8 cellular contexts compared by ENCODE assay signal in the genomic region with DNA sequence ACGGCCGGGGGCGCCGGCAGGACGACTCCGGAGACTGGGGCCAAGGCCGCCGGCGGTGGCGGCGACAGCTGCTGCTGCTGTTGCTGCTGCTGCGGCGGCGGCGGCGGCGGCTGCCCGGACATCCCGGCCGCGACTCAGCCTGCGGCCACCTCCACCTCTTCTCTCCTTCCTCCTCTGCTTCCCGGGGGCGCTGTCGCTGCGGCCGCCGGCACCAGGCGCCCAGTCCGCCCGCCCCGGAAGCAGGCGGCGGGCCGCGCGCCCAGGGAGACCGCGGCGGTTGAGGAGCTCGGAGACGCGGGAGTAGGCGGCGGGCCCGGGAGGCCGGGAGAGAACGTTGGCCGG. TPM values are rescaled to one million over a fixed set of nuclear protein-coding genes. Genes with fewer than 3 reads are reported as not detected.
DNase-seq lines count a peak whose midpoint lies in the region; ATAC-seq, FAIRE-seq and TF ChIP-seq lines count a peak whose summit lies in the region.

No MANE protein-coding gene starts in this region.

- no peak for FAIRE-seq in GM12878 (lab: Jason Lieb, UNC)

- no peak overlapping the region for H3K4me2 ChIP-seq in GM12878 (ENCODE audit: control insufficient read depth, insufficient read depth)

- H3K4me3 ChIP-seq in NT2/D1 (ENCODE audit: insufficient read length, low read depth) (peak overlapping the region; percentile 54), GM12878 (peak overlapping the region; percentile 42; the same call in 1 of the 2 replicates), lower leg skin (ENCODE audit: low read depth, poor library complexity, severe bottlenecking) (peak overlapping the region; percentile 72), upper lobe of right lung (peak overlapping the region; percentile 67)

- intact Hi-C loops in GM12878 (cut with micrococcal nuclease; ENCODE audit: unreplicated experiment) (loop anchor here (5.0 kb wide), 1 partner anchor 94 kb away; a partner anchor contains a TSS), lower leg skin (cut with DNase I; ENCODE audit: low total_unique reads) (no loop called here), upper lobe of right lung (cut with DNase I) (no loop called here)

- TF ChIP-seq RAD21 in GM12878 (IDR thresholded peaks at IDR 0.05; ENCODE audit: insufficient read depth, low read depth, low read length): 0 out of 2 replicates have a peak, but pooled peaks have one; percentile 21

- H3K4me1 ChIP-seq in NT2/D1 (ENCODE audit: insufficient read depth, insufficient read length) (no peaks in the 10 kb centered on the region), GM12878 (ENCODE audit: control insufficient read depth, insufficient read depth, low read length) (no peaks in the 10 kb centered on the region), upper lobe of right lung (peaks cover 24% of the 10 kb centered on the region)

- POLR2A ChIA-PET in GM12878 (lab: Charles Lee): interaction anchor here (0.6 to 1.3 kb wide), 4 partner anchors 10 to 1379 kb away, joined by 3 to 4 read pairs (median 3); a partner anchor contains a TSS

- peaks cover 13% of the 10 kb centered on the region; the same call in 1 of the 2 replicates for H3K9me3 ChIP-seq in NT2/D1 (ENCODE audit: insufficient read depth, low read length)
- H3K9me3 ChIP-seq in GM12878 (replicated peaks; ENCODE audit: control insufficient read depth, insufficient read depth, low read length): peaks cover 1% of the 10 kb centered on the region; the same call in 1 of the 3 replicates
- H3K9me3 ChIP-seq in upper lobe of right lung: no peaks in the 10 kb centered on the region

- H3K27me3 ChIP-seq in NT2/D1 (ENCODE audit: insufficient read depth, insufficient read length) (no peaks in the 10 kb centered on the region), GM12878 (replicated peaks in 1 of 2; ENCODE audit: control insufficient read depth in 2 of 2, insufficient read depth in 2 of 2, low read length in 1 of 2) (no peaks in the 10 kb centered on the region), upper lobe of right lung (no peaks in the 10 kb centered on the region)

- peak in 3 of 4 experiments; percentile 34 to 69 (median 55) for DNase-seq in activated naive CD4-positive, alpha-beta T cell (lab: John Stamatoyannopoulos, UW)
- no peak for DNase-seq in activated naive CD4-positive, alpha-beta T cell treated with anti-CD3 and anti-CD28 coated beads, Interleukin-2, amount 50 U/mL, for 16 hours
- DNase-seq in NT2/D1 (ENCODE audit: low read depth, low spot score) (no peak), GM12878 (ENCODE audit: low read depth, low spot score) (no peak), lower leg skin (ENCODE audit: low spot score in 2 of 2) (no peak), upper lobe of right lung (no peak), NCI-H2029 (lab: John Stamatoyannopoulos, UW) (no peak)

- TF ChIP-seq POLR2A in GM12878 (IDR thresholded peaks at IDR 0.05; ENCODE audit: low read depth, low read length) (no peak; the same call in 1 of the 2 replicates), lower leg skin (IDR thresholded peaks at IDR 0.05) (no peak)

- in situ Hi-C loops in GM12878 (cut with MboI): no loop called here

- H3K79me2 ChIP-seq in GM12878 (ENCODE audit: control insufficient read depth, insufficient read depth, low read length): peaks cover 45% of the 10 kb centered on the region

- BruUV-seq in GM12878 (replicated peaks; lab: Mats Ljungman, UMichigan): no TSS peak

- TF ChIP-seq EP300 in GM12878 (IDR thresholded peaks at IDR 0.05; ENCODE audit: borderline replicate concordance in 1 of 2, control insufficient read depth in 1 of 2, low read depth in 2 of 2, low read length in 2 of 2): no peak

- ATAC-seq in HG02870 (IDR thresholded peaks at IDR 0.05; ENCODE audit: unreplicated experiment) (peak; percentile 36), GM12878 (peak; percentile 43), upper lobe of right lung (no peak)

- H4K20me1 ChIP-seq in GM12878 (ENCODE audit: control insufficient read depth, insufficient read depth): no peaks in the 10 kb centered on the region

- H2AFZ ChIP-seq in GM12878 (ENCODE audit: control insufficient read depth, low read depth, low read length): no peak overlapping the region

- WGBS in GM12878 (ENCODE audit: insufficient coverage, insufficient replicate concordance, low lambda C conversion rate, missing lambda C conversion rate): 2% methylated on average over 31 of the region's 49 CpGs
- WGBS in lower leg skin, 2 donors: 0% methylated on average over 6 to 10 of the region's 49 CpGs

- RAD21 ChIA-PET in GM12878 (lab: Charles Lee; ENCODE audit: unreplicated experiment): no interaction called here

- H3K27ac ChIP-seq in GM12878 (ENCODE audit: control insufficient read depth, insufficient read depth) (peak overlapping the region; percentile 73), upper lobe of right lung (peak overlapping the region; percentile 82)

- SMC1A ChIA-PET in GM12878 (lab: Charles Lee; ENCODE audit: uncharacterized antibody, unreplicated experiment): interaction anchor here (1.0 to 2.7 kb wide), 2 partner anchors 15 to 32 kb away, joined by 3 to 27 read pairs; no protein-coding TSS in a partner anchor

- CTCF ChIA-PET in GM12878 (lab: Yijun Ruan, JAX): interaction anchor here (1.2 kb wide), 1 partner anchor 87 kb away, joined by 3 read pairs; no protein-coding TSS in a partner anchor

- H3K9ac ChIP-seq in NT2/D1 (ENCODE audit: insufficient read length, low read depth) (peak overlapping the region; percentile 88), GM12878 (ENCODE audit: control insufficient read depth, insufficient read depth, low read length) (peak overlapping the region; percentile 58; the same call in 1 of the 2 replicates)

- H3K36me3 ChIP-seq in NT2/D1 (ENCODE audit: insufficient read depth, insufficient read length, low read length): no peaks in the 10 kb centered on the region
- no peaks in the 10 kb centered on the region; a peak in 1 of 4 replicates for H3K36me3 ChIP-seq in GM12878 (ENCODE audit: control insufficient read depth in 2 of 2, insufficient read depth in 2 of 2, low read length in 1 of 2)
- no peaks in the 10 kb centered on the region for H3K36me3 ChIP-seq in upper lobe of right lung

- TF ChIP-seq CTCF in GM12878 (IDR thresholded peaks at IDR 0.05 in 2 of 3, conservative IDR thresholded peaks at IDR 0.05 in 1 of 3; ENCODE audit: control insufficient read depth in 2 of 3, extremely low read depth in 1 of 3, insufficient read depth in 1 of 3, low read depth in 3 of 3, low read length in 3 of 3) (peak in 1 of 3 experiments; percentile 30; a peak in 1 of 6 replicates), lower leg skin (IDR thresholded peaks at IDR 0.05) (no peak), upper lobe of right lung (IDR thresholded peaks at IDR 0.05) (peak; percentile 6)

TF ChIP-seq in GM12878, 131 proteins besides CTCF, POLR2A, EP300 and RAD21 (continues in another document):
- TF ChIP-seq HDAC6 (IDR thresholded peaks at IDR 0.05; ENCODE audit: unreplicated experiment) (no peak), ZSCAN29 (IDR thresholded peaks at IDR 0.05) (no peak), FOXK2 (IDR thresholded peaks at IDR 0.05) (no peak), IKZF2 (IDR thresholded peaks at IDR 0.05) (no peak)
- TF ChIP-seq, protein P1, sequence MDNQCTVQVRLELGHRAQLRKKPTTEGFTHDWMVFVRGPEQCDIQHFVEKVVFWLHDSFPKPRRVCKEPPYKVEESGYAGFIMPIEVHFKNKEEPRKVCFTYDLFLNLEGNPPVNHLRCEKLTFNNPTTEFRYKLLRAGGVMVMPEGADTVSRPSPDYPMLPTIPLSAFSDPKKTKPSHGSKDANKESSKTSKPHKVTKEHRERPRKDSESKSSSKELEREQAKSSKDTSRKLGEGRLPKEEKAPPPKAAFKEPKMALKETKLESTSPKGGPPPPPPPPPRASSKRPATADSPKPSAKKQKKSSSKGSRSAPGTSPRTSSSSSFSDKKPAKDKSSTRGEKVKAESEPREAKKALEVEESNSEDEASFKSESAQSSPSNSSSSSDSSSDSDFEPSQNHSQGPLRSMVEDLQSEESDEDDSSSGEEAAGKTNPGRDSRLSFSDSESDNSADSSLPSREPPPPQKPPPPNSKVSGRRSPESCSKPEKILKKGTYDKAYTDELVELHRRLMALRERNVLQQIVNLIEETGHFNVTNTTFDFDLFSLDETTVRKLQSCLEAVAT (IDR thresholded peaks at IDR 0.05): no peak
- TF ChIP-seq, protein P2, sequence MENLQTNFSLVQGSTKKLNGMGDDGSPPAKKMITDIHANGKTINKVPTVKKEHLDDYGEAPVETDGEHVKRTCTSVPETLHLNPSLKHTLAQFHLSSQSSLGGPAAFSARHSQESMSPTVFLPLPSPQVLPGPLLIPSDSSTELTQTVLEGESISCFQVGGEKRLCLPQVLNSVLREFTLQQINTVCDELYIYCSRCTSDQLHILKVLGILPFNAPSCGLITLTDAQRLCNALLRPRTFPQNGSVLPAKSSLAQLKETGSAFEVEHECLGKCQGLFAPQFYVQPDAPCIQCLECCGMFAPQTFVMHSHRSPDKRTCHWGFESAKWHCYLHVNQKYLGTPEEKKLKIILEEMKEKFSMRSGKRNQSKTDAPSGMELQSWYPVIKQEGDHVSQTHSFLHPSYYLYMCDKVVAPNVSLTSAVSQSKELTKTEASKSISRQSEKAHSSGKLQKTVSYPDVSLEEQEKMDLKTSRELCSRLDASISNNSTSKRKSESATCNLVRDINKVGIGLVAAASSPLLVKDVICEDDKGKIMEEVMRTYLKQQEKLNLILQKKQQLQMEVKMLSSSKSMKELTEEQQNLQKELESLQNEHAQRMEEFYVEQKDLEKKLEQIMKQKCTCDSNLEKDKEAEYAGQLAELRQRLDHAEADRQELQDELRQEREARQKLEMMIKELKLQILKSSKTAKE (IDR thresholded peaks at IDR 0.05; ENCODE audit: low read depth, poor library complexity, severe bottlenecking): no peak

RNA-seq across cellular contexts. Expression of a gene that starts 0.3 kb away (rescaled TPM):
- total RNA-seq in GM12878 (2013; cell fraction: nucleolus; rRNA removed): 18.2 and 18.7 TPM in 2 replicates
- 11.3 and 12.9 TPM in 2 replicates for total RNA-seq in GM12878 (2014; rRNA removed)
- 22.5 TPM in 2 replicates for total RNA-seq in GM12878 (2014; rRNA removed; fragmentation: Illumina TruSeq; extraction: Trizol)
- 28.5 and 28.7 TPM in 2 replicates for total RNA-seq in GM12878 (2021)
- 17.2 TPM for polyA plus RNA-seq in GM12878 (2011; ENCODE audit: low read depth)
- polyA plus RNA-seq in GM12878 (2011; rRNA removed): 21.5 and 32.7 TPM in 2 replicates
- polyA plus RNA-seq in GM12878 (2011; cell fraction: cytosol; rRNA removed): 15.0 and 15.3 TPM in 2 replicates
- 17.3 and 21.5 TPM in 2 replicates for polyA plus RNA-seq in GM12878 (2011; cell fraction: nucleus; rRNA removed)
- polyA plus RNA-seq in GM12878 (2012): 23.4 and 27.1 TPM in 2 replicates
- polyA plus RNA-seq in GM12878 (2014; fragmentation: Illumina TruSeq; extraction: Trizol): 43.1 and 44.2 TPM in 2 replicates
- 10 to 100 TPM in 1 of 2 experiments, 1 to 10 TPM in 1; 8.2 to 10.8 TPM for polyA plus RNA-seq in GM12878 (2014; fragmentation: Nextera tagmentation; extraction: Ambion mirVana)
- polyA plus RNA-seq in GM12878 (2014; rRNA removed): 15.7 and 21.1 TPM in 2 replicates
- 1 to 10 TPM; 3.7 to 5.0 TPM for polyA plus RNA-seq in GM12878 (2016; fragmentation: Nextera tagmentation; extraction: Ambion mirVana)
- polyA minus RNA-seq in GM12878 (2011; rRNA and poly(A)+ RNA removed): 16.4 and 27.4 TPM in 2 replicates
- polyA minus RNA-seq in GM12878 (2011; cell fraction: cytosol; rRNA and poly(A)+ RNA removed): 10.7 and 14.2 TPM in 2 replicates
- polyA minus RNA-seq in GM12878 (2011; cell fraction: nucleus; rRNA and poly(A)+ RNA removed): 6.4 and 12.8 TPM in 2 replicates
- total RNA-seq in lower leg skin: 10 to 100 TPM; 45.4 to 59.3 (median 53.6) TPM
- total RNA-seq in upper lobe of right lung: 38.5 TPM

Comparison
In these comparisons a context has a peak if more than half of its experiments do, and no peak if none do; other contexts are left out.
1. DNase-seq: peak in activated naive CD4-positive, alpha-beta T cell (3 of 4); none in activated naive CD4-positive, alpha-beta T cell treated with anti-CD3 and anti-CD28 coated beads, Interleukin-2, amount 50 U/mL, for 16 hours (single experiment), NT2/D1 (single experiment), GM12878 (single experiment), lower leg skin (0 of 2), upper lobe of right lung (single experiment) and NCI-H2029 (single experiment).
2. Peak in every context shown above with its lines, with median percentiles within 50 percentile points of each other: H3K4me3 ChIP-seq.